Comparison of ENCODE assay signal across 13 cellular contexts in genomic region chr20:36848078-36848660, GRCh38. TPM values are rescaled to one million over a fixed set of nuclear protein-coding genes. Genes with fewer than 3 reads are reported as not detected.
A peak's percentile ranks its signal among the peaks of the same experiment; 100 is the strongest.
DNase-seq lines count a peak whose midpoint lies in the region; ATAC-seq, FAIRE-seq and TF ChIP-seq lines count a peak whose summit lies in the region.
"Had no signal": no experiment of that assay in that cellular context is flagged by ENCODE, and none has a peak within 500 bp of the region (broad histone marks: within the 10 kb centered on the region; RNA-seq: fewer than 3 reads in every experiment).

No MANE protein-coding gene starts in this region.

- H3K36me3 ChIP-seq in pancreas = no peaks in the 10 kb centered on the region
- H3K36me3 ChIP-seq in MM.1S (replicated peaks; ENCODE audit: insufficient read depth, low read length) = no peaks in the 10 kb centered on the region

- peaks cover 14% of the 10 kb centered on the region for H3K9me3 ChIP-seq in AG04450 (ENCODE audit: control insufficient read depth, insufficient read depth, low read length)
- no peaks in the 10 kb centered on the region for H3K9me3 ChIP-seq in pancreas
- no peaks in the 10 kb centered on the region for H3K9me3 ChIP-seq in MM.1S (replicated peaks; ENCODE audit: insufficient read depth, low read length)

- FAIRE-seq in pancreas (lab: Jason Lieb, UNC) = no peak

- CTCF ChIA-PET in AG04450 (lab: Charles Lee) (interaction anchor here (0.5 to 3.5 kb wide), 9 partner anchors 10 to 710 kb away, joined by 3 to 15 read pairs (median 3); a partner anchor contains a TSS), RWPE1 (lab: Yijun Ruan, JAX) (interaction anchor here (1.1 to 1.3 kb wide), 2 partner anchors 12 to 14 kb away, joined by 5 read pairs; no protein-coding TSS in a partner anchor)

- no peaks in the 10 kb centered on the region for H3K9me2 ChIP-seq in MM.1S (replicated peaks; ENCODE audit: insufficient read depth, low read length)

- WGBS in pancreas, 2 donors = 77 to 78% methylated on average over 6 of the region's 6 CpGs

- H2AFZ ChIP-seq in MM.1S (ENCODE audit: low read length) = no peak overlapping the region

- H3K4me1 ChIP-seq in pancreas = no peaks in the 10 kb centered on the region
- peaks cover 5% of the 10 kb centered on the region for H3K4me1 ChIP-seq in MM.1S (ENCODE audit: low read length)

- H3K9ac ChIP-seq in MM.1S (ENCODE audit: low read length) = no peak overlapping the region

- no peaks in the 10 kb centered on the region for H3K27me3 ChIP-seq in AG04450 (ENCODE audit: control insufficient read depth, insufficient read depth, low read length)
- H3K27me3 ChIP-seq in pancreas = no peaks in the 10 kb centered on the region
- no peaks in the 10 kb centered on the region for H3K27me3 ChIP-seq in MM.1S (replicated peaks; ENCODE audit: insufficient read depth, low read length)

- ATAC-seq in pancreas = peak in 3 of 4 donors; percentile 22 to 41 (median 40)
- ATAC-seq in HG03521 (IDR thresholded peaks at IDR 0.05; ENCODE audit: unreplicated experiment) = no peak
- ATAC-seq: activated naive CD8-positive, alpha-beta T cell treated with anti-CD3 and anti-CD28 coated beads, Interleukin-2, amount 50 U/mL, for 24 hours; K562 had no signal

- POLR2A ChIA-PET in AG04450 (lab: Yijun Ruan, JAX) (interaction anchor here (0.6 to 2.8 kb wide), 7 partner anchors 8 to 79 kb away, joined by 3 to 18 read pairs (median 9); partner anchors contain the start of gene DSN1), RWPE1 (lab: Yijun Ruan, JAX; ENCODE audit: low non-redundant PET) (interaction anchor here (0.6 kb wide), 1 partner anchor 40 kb away, joined by 4 read pairs; no protein-coding TSS in a partner anchor)

- TF ChIP-seq CTCF in AG04450 (IDR thresholded peaks at IDR 0.05; ENCODE audit: low read depth, low read length) = no peak
- no peak for TF ChIP-seq CTCF in RWPE1 (conservative IDR thresholded peaks at IDR 0.05; ENCODE audit: low read depth)
- TF ChIP-seq CTCF in pancreas (IDR thresholded peaks at IDR 0.05) = no peak
- no peak for TF ChIP-seq CTCF in MM.1S (IDR thresholded peaks at IDR 0.05; ENCODE audit: low read length)

- peak; percentile 83 for DNase-seq in AG04450 (ENCODE audit: low read depth, low spot score)
- no peak for DNase-seq in RWPE1 (ENCODE audit: low spot score)
- peak; percentile 91 for DNase-seq in fibroblast of peridontal ligament (ENCODE audit: extremely low read depth)
- no peak for DNase-seq in pancreas
- no peak for DNase-seq in MM.1S
- DNase-seq in COLO668 (lab: John Stamatoyannopoulos, UW; ENCODE audit: unreplicated experiment) = no peak
- DNase-seq in RKO (ENCODE audit: low spot score) = no peak
- DNase-seq: activated naive CD8-positive, alpha-beta T cell treated with anti-CD3 and anti-CD28 coated beads, Interleukin-2, amount 50 U/mL, for 24 hours; CD4-positive, CD25-positive, alpha-beta regulatory T cell; mammary epithelial cell had no signal

- H4K20me1 ChIP-seq in MM.1S (ENCODE audit: insufficient read depth, low read length) = no peaks in the 10 kb centered on the region

- H3F3A ChIP-seq in MM.1S (ENCODE audit: insufficient read depth, low read length) = peaks cover 1% of the 10 kb centered on the region; the same call in 1 of the 2 replicates

- peak overlapping the region; percentile 17; the same call in 1 of the 2 replicates for H3K4me3 ChIP-seq in AG04450 (ENCODE audit: low read depth, low read length)
- H3K4me3 ChIP-seq in pancreas = no peak overlapping the region
- H3K4me3 ChIP-seq in MM.1S (ENCODE audit: low read length) = no peak overlapping the region
- H3K4me3 ChIP-seq: K562 had no signal

- no peak overlapping the region for H3K4me2 ChIP-seq in MM.1S (ENCODE audit: low read depth, low read length)

- peak overlapping the region; percentile 98 for H3K27ac ChIP-seq in AG04450 (ENCODE audit: low read depth, low read length)
- H3K27ac ChIP-seq in RWPE1 = peak overlapping the region; percentile 67
- peak overlapping the region in 2 of 4 donors; percentile 39 to 44 for H3K27ac ChIP-seq in pancreas
- H3K27ac ChIP-seq in MM.1S (ENCODE audit: low read length) = no peak overlapping the region

- intact Hi-C loops in pancreas (cut with DNase I) = no loop called here

- no peaks in the 10 kb centered on the region for H3K79me2 ChIP-seq in MM.1S (ENCODE audit: low read length)

RNA-seq across cellular contexts. Expression of gene TLDC2, which starts 27.8 kb away (rescaled TPM):
- polyA plus RNA-seq in AG04450 (2011; rRNA removed) (0.27 and 0.57 TPM in 2 replicates), pancreas (under 1 TPM; 0.23 to 0.82 TPM)
- polyA minus RNA-seq in AG04450 (2011; rRNA and poly(A)+ RNA removed) = 0.17 and 0.28 TPM in 2 replicates
- under 1 TPM in 5 of 6 donors, not detected in 1; 0.25 to 0.41 (median 0.34) TPM for total RNA-seq in pancreas
- total RNA-seq: CD4-positive, CD25-positive, alpha-beta regulatory T cell; K562; mammary epithelial cell; T-helper 1 cell treated with Interleukin-12 subunit alpha and Interleukin-12 subunit beta and Interleukin-4 antibody, amounts not matched to agents 30 ng/mL and 1 ng/mL, for 36 hours had no signal
- polyA plus RNA-seq: K562, mammary epithelial cell had no signal

Comparison
In these comparisons a context has a peak if more than half of its experiments do, and no peak if none do; other contexts are left out.
1. DNase-seq: peak in AG04450 (single experiment) and fibroblast of peridontal ligament (single experiment); none in RWPE1 (single experiment), pancreas (0 of 6), MM.1S (single experiment), COLO668 (single experiment) and RKO (single experiment).